ENCODE assay signal across 31 cellular contexts in the genomic region with DNA sequence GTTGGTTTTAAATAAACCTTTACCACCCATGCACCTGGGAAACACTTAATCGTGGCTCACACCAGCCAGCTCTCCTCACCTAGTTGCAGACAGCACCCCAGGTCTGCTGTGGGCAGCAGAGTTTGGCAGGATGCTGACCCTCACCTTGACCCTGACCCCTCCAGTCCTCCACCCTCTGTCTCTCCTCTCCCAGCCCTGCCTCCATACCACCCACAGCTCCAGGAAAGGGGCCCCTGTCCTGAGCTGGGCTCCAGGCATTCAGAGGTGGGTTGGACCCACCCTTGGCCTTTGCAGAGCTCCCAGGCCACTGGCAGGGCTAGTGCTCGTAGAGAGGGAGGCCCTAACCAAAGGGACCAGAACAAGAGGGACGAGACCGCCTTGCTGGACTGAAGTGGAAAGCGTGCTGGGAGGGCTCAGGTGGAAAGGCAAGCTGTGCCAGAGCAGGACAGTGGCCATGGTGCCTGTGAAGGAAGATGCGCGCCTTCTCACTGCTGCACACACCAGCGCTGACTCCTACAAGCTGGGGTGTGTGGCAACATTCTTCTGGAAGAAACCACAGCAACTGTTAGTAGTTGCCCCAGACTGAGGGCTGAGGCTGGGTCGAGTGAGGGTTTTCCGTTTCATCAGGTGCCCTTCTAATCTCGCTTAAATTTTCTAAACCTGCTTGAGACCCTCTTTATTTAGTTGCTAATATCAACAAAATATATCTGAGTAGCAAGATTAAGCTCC. TPM values are rescaled to one million over a fixed set of nuclear protein-coding genes. Genes with fewer than 3 reads are reported as not detected.
A peak's percentile ranks its signal among the peaks of the same experiment; 100 is the strongest.
DNase-seq lines count a peak whose midpoint lies in the region; TF ChIP-seq lines count a peak whose summit lies in the region.
"Had no signal": no experiment of that assay in that cellular context is flagged by ENCODE, and none has a peak within 500 bp of the region (broad histone marks: within the 10 kb centered on the region; RNA-seq: fewer than 3 reads in every experiment).

No MANE protein-coding gene starts in this region.

- peak overlapping the region in 5 of 8 donors; percentile 45 to 89 (median 51) for H3K27ac Mint-ChIP-seq in CD8-positive, alpha-beta memory T cell
- peak overlapping the region; percentile 25 for H3K27ac Mint-ChIP-seq in neural progenitor cell
- H3K27ac Mint-ChIP-seq: activated T-helper 2 cell treated with anti-CD3 and anti-CD28 coated beads, Interferon-gamma antibody, Interleukin-2, Interleukin-4, amounts not matched to agents 10 μg/mL and 5 μg/mL and 100 μg/mL, durations not matched to agents 14 hours and 24 hours and 36 hours; mesothelial cell of epicardium; naive B cell had no signal

- POLR2A ChIA-PET in CD8-positive, alpha-beta memory T cell (lab: Charles Lee), result interaction anchor here (2.7 kb wide), 1 partner anchor 8 kb away, joined by 14 read pairs; a partner anchor contains a TSS

- peaks cover 37 to 67% (median 62%) of the 10 kb centered on the region in 3 donors for H3K4me1 Mint-ChIP-seq in CD8-positive, alpha-beta memory T cell
- peaks cover 5% of the 10 kb centered on the region for H3K4me1 Mint-ChIP-seq in neural progenitor cell

- H3K9me3 ChIP-seq in CD8-positive, alpha-beta memory T cell (ENCODE audit: low read length), result no peaks in the 10 kb centered on the region
- H3K9me3 ChIP-seq in neural progenitor cell (ENCODE audit: low read depth) (no peaks in the 10 kb centered on the region), tibial artery (no peaks in the 10 kb centered on the region), ascending aorta (no peaks in the 10 kb centered on the region)
- H3K9me3 ChIP-seq: A549, gastrocnemius medialis, upper lobe of right lung had no signal

- peaks cover 7% of the 10 kb centered on the region for H3K4me1 ChIP-seq in CD8-positive, alpha-beta memory T cell (ENCODE audit: insufficient read depth, low read length)
- H3K4me1 ChIP-seq in neural progenitor cell (no peaks in the 10 kb centered on the region), tibial artery (no peaks in the 10 kb centered on the region), ascending aorta (no peaks in the 10 kb centered on the region)
- H3K4me1 ChIP-seq: gastrocnemius medialis, upper lobe of right lung had no signal

- DNase-seq in CD8-positive, alpha-beta memory T cell, result no peak
- peak; percentile 80 for DNase-seq in MV-4-11 (lab: John Stamatoyannopoulos, UW)
- DNase-seq in SKM-1 (lab: John Stamatoyannopoulos, UW; ENCODE audit: unreplicated experiment), result peak; percentile 38
- no peak for DNase-seq in neural progenitor cell (ENCODE audit: low spot score)
- DNase-seq in NCI-H510A (lab: John Stamatoyannopoulos, UW), result no peak
- no peak for DNase-seq in tibial artery
- no peak for DNase-seq in ascending aorta (ENCODE audit: low spot score in 2 of 2)
- DNase-seq in GDM1 (lab: John Stamatoyannopoulos, UW), result no peak
- DNase-seq: activated CD4-positive, alpha-beta T cell treated with anti-CD3 and anti-CD28 coated beads for 48 hours; activated naive CD4-positive, alpha-beta T cell treated with anti-CD3 and anti-CD28 coated beads, Interleukin-2, amount 50 U/mL, for 16 hours; activated T-cell treated with anti-CD3 and anti-CD28 coated beads for 4 hours; amniotic stem cell; gastrocnemius medialis; H9; kidney; left ventricle myocardium superior; naive B cell; NCI-H1105; NCI-H187 treated with DMSO at 0.1 percent for 48 hours; NCI-H2171; NCI-H510A treated with DMSO at 0.1 percent for 48 hours; Right ventricle myocardium superior; stimulated activated naive CD4-positive, alpha-beta T cell; T-helper 9 cell; upper lobe of right lung had no signal

- H3K9ac ChIP-seq in neural progenitor cell, result no peak overlapping the region

- H3K27me3 Mint-ChIP-seq in CD8-positive, alpha-beta memory T cell, result no peaks in the 10 kb centered on the region
- H3K27me3 Mint-ChIP-seq in neural progenitor cell (ENCODE audit: insufficient read depth, low read depth), result peaks cover 9% of the 10 kb centered on the region

- no peaks in the 10 kb centered on the region for H4K20me1 ChIP-seq in neural progenitor cell (ENCODE audit: low read depth)

- TF ChIP-seq CTCF in neural progenitor cell (IDR thresholded peaks at IDR 0.05) (no peak), tibial artery (IDR thresholded peaks at IDR 0.05) (no peak), ascending aorta (IDR thresholded peaks at IDR 0.05) (no peak)

- H3K36me3 ChIP-seq in CD8-positive, alpha-beta memory T cell (ENCODE audit: insufficient read depth, low read length), result no peaks in the 10 kb centered on the region
- no peaks in the 10 kb centered on the region for H3K36me3 ChIP-seq in neural progenitor cell
- peaks cover 0 to 7% (median 0%) of the 10 kb centered on the region in 3 donors for H3K36me3 ChIP-seq in tibial artery
- H3K36me3 ChIP-seq in ascending aorta, result peaks cover 0 to 8% of the 10 kb centered on the region in 2 donors
- H3K36me3 ChIP-seq: gastrocnemius medialis, upper lobe of right lung had no signal

- no peak overlapping the region for H3K4me3 ChIP-seq in CD8-positive, alpha-beta memory T cell (ENCODE audit: low read length)
- no peak overlapping the region for H3K4me3 ChIP-seq in neural progenitor cell
- no peak overlapping the region for H3K4me3 ChIP-seq in tibial artery
- H3K4me3 ChIP-seq in ascending aorta, result no peak overlapping the region
- H3K4me3 ChIP-seq: A549, gastrocnemius medialis, skin epidermis, upper lobe of right lung had no signal

- H3K27me3 ChIP-seq in CD8-positive, alpha-beta memory T cell (ENCODE audit: insufficient read depth, low read length, poor library complexity, severe bottlenecking), result no peaks in the 10 kb centered on the region
- H3K27me3 ChIP-seq in neural progenitor cell (no peaks in the 10 kb centered on the region), tibial artery (no peaks in the 10 kb centered on the region), ascending aorta (no peaks in the 10 kb centered on the region)
- H3K27me3 ChIP-seq: gastrocnemius medialis, upper lobe of right lung had no signal

- H3F3A ChIP-seq in neural progenitor cell (ENCODE audit: low read depth), result no peaks in the 10 kb centered on the region

- H3K9me3 Mint-ChIP-seq in CD8-positive, alpha-beta memory T cell, result peaks cover 0 to 3% (median 0%) of the 10 kb centered on the region in 5 donors
- peaks cover 9% of the 10 kb centered on the region for H3K9me3 Mint-ChIP-seq in neural progenitor cell
- H3K9me3 Mint-ChIP-seq: activated T-helper 2 cell treated with anti-CD3 and anti-CD28 coated beads, Interferon-gamma antibody, Interleukin-2, Interleukin-4, amounts not matched to agents 10 μg/mL and 5 μg/mL and 100 μg/mL, durations not matched to agents 14 hours and 24 hours and 36 hours had no signal

- CTCF ChIA-PET in CD8-positive, alpha-beta memory T cell (lab: Charles Lee), result interaction anchor here (0.9 to 3.1 kb wide), 7 partner anchors 8 to 385 kb away, joined by 3 to 13 read pairs (median 4); partner anchors contain the start of gene GRPEL1

- no peak overlapping the region for H2AFZ ChIP-seq in neural progenitor cell (replicated peaks)

- no peak overlapping the region for H3K4me2 ChIP-seq in neural progenitor cell
- H3K4me2 ChIP-seq: A549 had no signal

- peaks cover 0 to 30% (median 16%) of the 10 kb centered on the region in 3 donors for H3K36me3 Mint-ChIP-seq in CD8-positive, alpha-beta memory T cell
- peaks cover 7% of the 10 kb centered on the region for H3K36me3 Mint-ChIP-seq in neural progenitor cell
- H3K36me3 Mint-ChIP-seq: naive B cell had no signal

- H3K27ac ChIP-seq in CD8-positive, alpha-beta memory T cell (ENCODE audit: low read depth, low read length), result no peak overlapping the region
- H3K27ac ChIP-seq in neural progenitor cell (no peak overlapping the region), tibial artery (no peak overlapping the region), ascending aorta (no peak overlapping the region)
- H3K27ac ChIP-seq: A549, gastrocnemius medialis, skin epidermis, upper lobe of right lung, VCaP had no signal

- no peaks in the 10 kb centered on the region for H3K79me2 ChIP-seq in neural progenitor cell (ENCODE audit: low read depth)

- intact Hi-C loops in tibial artery (cut with DNase I; ENCODE audit: low total_unique reads) (no loop called here), ascending aorta (cut with DNase I) (no loop called here)

- H3K4me3 Mint-ChIP-seq in CD8-positive, alpha-beta memory T cell, result no peak overlapping the region
- H3K4me3 Mint-ChIP-seq in neural progenitor cell, result no peak overlapping the region
- H3K4me3 Mint-ChIP-seq: H9, mesothelial cell of epicardium, naive B cell had no signal

RNA-seq across cellular contexts. Expression of gene S100P, which starts 10.7 kb away (rescaled TPM):
- 1 to 10 TPM; 1.0 to 1.2 TPM for total RNA-seq in CD8-positive, alpha-beta memory T cell
- polyA plus RNA-seq in CD8-positive, alpha-beta memory T cell, result 1.7 TPM
- total RNA-seq in neural progenitor cell (ENCODE audit: low replicate concordance), result not detected in 2 replicates
- total RNA-seq in ascending aorta, result not detected
- total RNA-seq: H9, kidney, osteocyte, Right ventricle myocardium superior had no signal

RNA-seq across cellular contexts. Expression of gene MRFAP1L1, which starts 26.6 kb away (rescaled TPM):
- total RNA-seq in CD8-positive, alpha-beta memory T cell, result 10 to 100 TPM; 54.9 to 55.9 TPM
- polyA plus RNA-seq in CD8-positive, alpha-beta memory T cell, result 142 TPM
- total RNA-seq in neural progenitor cell (ENCODE audit: low replicate concordance), result 90.6 and 141 TPM in 2 replicates
- 34.1 TPM for total RNA-seq in ascending aorta

RNA-seq across cellular contexts. Expression of gene BLOC1S4, which starts 32.9 kb away (rescaled TPM):
- total RNA-seq in CD8-positive, alpha-beta memory T cell, result 10 to 100 TPM; 21.5 to 22.9 TPM
- polyA plus RNA-seq in CD8-positive, alpha-beta memory T cell, result 96.7 TPM
- total RNA-seq in neural progenitor cell (ENCODE audit: low replicate concordance) (10.5 and 24.6 TPM in 2 replicates), ascending aorta (37.5 TPM)

RNA-seq across cellular contexts. Expression of gene MRFAP1, which starts 42.5 kb away (rescaled TPM):
- total RNA-seq in CD8-positive, alpha-beta memory T cell, result 100 to 1,000 TPM; 122 to 126 TPM
- 175 TPM for polyA plus RNA-seq in CD8-positive, alpha-beta memory T cell
- 162 and 178 TPM in 2 replicates for total RNA-seq in neural progenitor cell (ENCODE audit: low replicate concordance)
- total RNA-seq in ascending aorta, result 109 TPM

Comparison
In these comparisons a context has a peak if more than half of its experiments do, and no peak if none do; other contexts are left out.
1. DNase-seq: peak in MV-4-11 (single experiment) and SKM-1 (single experiment); none in CD8-positive, alpha-beta memory T cell (0 of 5), neural progenitor cell (single experiment), NCI-H510A (single experiment), tibial artery (0 of 2), ascending aorta (0 of 2) and GDM1 (single experiment).